Comparison of ENCODE assay signal across 20 cellular contexts in genomic region chr3:10995871-10996270, GRCh38. TPM values are rescaled to one million over a fixed set of nuclear protein-coding genes. Genes with fewer than 3 reads are reported as not detected.
DNase-seq lines count a peak whose midpoint lies in the region; ATAC-seq, FAIRE-seq and TF ChIP-seq lines count a peak whose summit lies in the region.
"Had no signal": no experiment of that assay in that cellular context is flagged by ENCODE, and none has a peak within 500 bp of the region (broad histone marks: within the 10 kb centered on the region; RNA-seq: fewer than 3 reads in every experiment).

No MANE protein-coding gene starts in this region.

- CTCF ChIA-PET in HepG2 (lab: Yijun Ruan, JAX; ENCODE audit: low intra/inter-chr PET ratio, low total read pairs), result no interaction called here

- H2AFZ ChIP-seq in HepG2 (ENCODE audit: low read length), result no peak overlapping the region
- H2AFZ ChIP-seq in neural progenitor cell (replicated peaks), result no peak overlapping the region

- intact Hi-C loops in HepG2 (cut with micrococcal nuclease; ENCODE audit: unreplicated experiment), result no loop called here

- H3K27ac ChIP-seq in liver (ENCODE audit: low read depth in 1 of 2, low read length in 2 of 2), result peak overlapping the region; percentile 66 to 98
- no peak overlapping the region for H3K27ac ChIP-seq in HepG2 (ENCODE audit: extremely low read length, insufficient read depth, low read length)
- peak overlapping the region; percentile 96 for H3K27ac ChIP-seq in layer of hippocampus (ENCODE audit: low read depth, low read length)
- H3K27ac ChIP-seq in neural progenitor cell, result no peak overlapping the region
- peak overlapping the region; percentile 92 for H3K27ac ChIP-seq in temporal lobe (ENCODE audit: low read depth, low read length)
- H3K27ac ChIP-seq: 22Rv1, A549, BLaER1, HL-60 had no signal

- no peak for FAIRE-seq in HepG2 (lab: Jason Lieb, UNC)
- FAIRE-seq: A549 had no signal

- H3K27me3 Mint-ChIP-seq in neural progenitor cell (ENCODE audit: insufficient read depth, low read depth) (peaks cover 52% of the 10 kb centered on the region), type B pancreatic cell (peaks cover 88% of the 10 kb centered on the region)

- TF ChIP-seq POLR2A in HepG2 (IDR thresholded peaks at IDR 0.05; ENCODE audit: insufficient read depth in 1 of 2, low read depth in 2 of 2, low read length in 2 of 2), result no peak

- in situ Hi-C loops in HepG2 (cut with HindIII; ENCODE audit: extremely low pct_ligation_motif_present, low pct_unique_long_range_greater_than_20kb), result no loop called here

- H3K4me3 Mint-ChIP-seq in neural progenitor cell (no peak overlapping the region), type B pancreatic cell (no peak overlapping the region)
- H3K4me3 Mint-ChIP-seq: CD4-positive, alpha-beta memory T cell; HFFc6 had no signal

- 38% methylated on average over 8 of the region's 8 CpGs for WGBS in liver
- WGBS in HepG2 (ENCODE audit: low lambda C conversion rate), result 27% methylated on average over 5 of the region's 8 CpGs

- H3K27me3 ChIP-seq in liver (ENCODE audit: control insufficient read depth in 4 of 4, insufficient read depth in 4 of 4, low read length in 3 of 4), result no peaks in the 10 kb centered on the region
- H3K27me3 ChIP-seq in HepG2 (ENCODE audit: control insufficient read depth in 1 of 2, insufficient read depth in 2 of 2, low read length in 2 of 2), result peaks cover 3 to 29% of the 10 kb centered on the region in 2 experiments; a peak in 3 of 5 replicates
- peaks cover 4% of the 10 kb centered on the region for H3K27me3 ChIP-seq in layer of hippocampus (ENCODE audit: control insufficient read depth, insufficient read depth, low read length)
- peaks cover 80% of the 10 kb centered on the region for H3K27me3 ChIP-seq in neural progenitor cell

- no peak overlapping the region for H3K4me2 ChIP-seq in HepG2 (ENCODE audit: low read depth, low read length)
- no peak overlapping the region for H3K4me2 ChIP-seq in neural progenitor cell
- H3K4me2 ChIP-seq: A549, BLaER1 had no signal

- H4K20me1 ChIP-seq in HepG2 (ENCODE audit: insufficient read depth, low read length), result no peaks in the 10 kb centered on the region
- no peaks in the 10 kb centered on the region for H4K20me1 ChIP-seq in neural progenitor cell (ENCODE audit: low read depth)

- POLR2A ChIA-PET in HepG2 (lab: Yijun Ruan, JAX), result no interaction called here

- no peak for TF ChIP-seq RAD21 in liver (IDR thresholded peaks at IDR 0.05)
- TF ChIP-seq RAD21 in HepG2 (CRISPR knock-in tag; IDR thresholded peaks at IDR 0.05), result no peak

- H3K4me1 Mint-ChIP-seq in neural progenitor cell (peaks cover 16% of the 10 kb centered on the region), type B pancreatic cell (ENCODE audit: unreplicated experiment) (no peaks in the 10 kb centered on the region)

- H3K36me3 Mint-ChIP-seq in neural progenitor cell, result no peaks in the 10 kb centered on the region
- no peaks in the 10 kb centered on the region for H3K36me3 Mint-ChIP-seq in type B pancreatic cell
- H3K36me3 Mint-ChIP-seq: CD4-positive, alpha-beta memory T cell had no signal

- H3K9ac ChIP-seq in liver (ENCODE audit: low read depth in 1 of 2, low read length in 2 of 2) (no peak overlapping the region), HepG2 (ENCODE audit: insufficient read depth, low read depth, low read length) (no peak overlapping the region), neural progenitor cell (no peak overlapping the region)
- H3K9ac ChIP-seq: BLaER1 had no signal

- H3K79me2 ChIP-seq in HepG2 (ENCODE audit: insufficient read depth, low read length) (no peaks in the 10 kb centered on the region), neural progenitor cell (ENCODE audit: low read depth) (no peaks in the 10 kb centered on the region)

- H3K9me3 Mint-ChIP-seq in neural progenitor cell (no peaks in the 10 kb centered on the region), type B pancreatic cell (no peaks in the 10 kb centered on the region)
- H3K9me3 Mint-ChIP-seq: CD4-positive, alpha-beta memory T cell; HFFc6 had no signal

- H3K27ac Mint-ChIP-seq in neural progenitor cell (peak overlapping the region; percentile 33), type B pancreatic cell (no peak overlapping the region)
- H3K27ac Mint-ChIP-seq: CD14-positive monocyte; CD4-positive, alpha-beta memory T cell; HFFc6 had no signal

- no peak for ATAC-seq in HepG2
- ATAC-seq: A549, HCT116 had no signal

- TF ChIP-seq EP300 in HepG2 (IDR thresholded peaks at IDR 0.05; ENCODE audit: low read depth in 2 of 2, low read length in 2 of 2) (no peak), HepG2 (CRISPR knock-in tag; IDR thresholded peaks at IDR 0.05; ENCODE audit: borderline replicate concordance) (no peak)

- DNase-seq in HepG2 (ENCODE audit: low spot score) (no peak), neural progenitor cell (ENCODE audit: low spot score) (no peak), SIG-M5 treated with dmso at 0.1 percent for 504 hours (lab: John Stamatoyannopoulos, UW; ENCODE audit: unreplicated experiment) (no peak), type B pancreatic cell (ENCODE audit: extremely low spot score, unreplicated experiment) (no peak), MV-4-11 (lab: John Stamatoyannopoulos, UW) (no peak)
- DNase-seq: CD4-positive, alpha-beta memory T cell; GF-D8; GOT3; H7; HFFc6 had no signal

- TF ChIP-seq CTCF in liver (IDR thresholded peaks at IDR 0.05; ENCODE audit: low read depth, low read length, missing input control) (no peak), HepG2 (CRISPR knock-in tag; IDR thresholded peaks at IDR 0.05) (no peak), neural progenitor cell (IDR thresholded peaks at IDR 0.05) (no peak), type B pancreatic cell (conservative IDR thresholded peaks at IDR 0.05) (no peak)

- peaks cover 4% of the 10 kb centered on the region for H3F3A ChIP-seq in neural progenitor cell (ENCODE audit: low read depth)

- BruUV-seq in HepG2 (replicated peaks; lab: Mats Ljungman, UMichigan), result no TSS peak

- H3K36me3 ChIP-seq in liver (ENCODE audit: control insufficient read depth in 4 of 4, insufficient read depth in 3 of 4, low read depth in 1 of 4, low read length in 3 of 4), result no peaks in the 10 kb centered on the region
- no peaks in the 10 kb centered on the region for H3K36me3 ChIP-seq in HepG2 (replicated peaks in 1 of 2; ENCODE audit: control insufficient read depth in 1 of 2, insufficient read depth in 2 of 2, low read length in 2 of 2)
- no peaks in the 10 kb centered on the region for H3K36me3 ChIP-seq in neural progenitor cell
- H3K36me3 ChIP-seq: BLaER1 had no signal

- H3K4me3 ChIP-seq in liver (ENCODE audit: low read depth in 1 of 3, low read length in 3 of 3), result no peak overlapping the region
- H3K4me3 ChIP-seq in HepG2 (replicated peaks in 1 of 3; ENCODE audit: insufficient read depth in 1 of 3, low read depth in 2 of 3, low read length in 3 of 3), result no peak overlapping the region
- no peak overlapping the region for H3K4me3 ChIP-seq in neural progenitor cell
- H3K4me3 ChIP-seq: A549, BLaER1 had no signal

- H3K4me1 ChIP-seq in liver (ENCODE audit: control insufficient read depth in 4 of 4, insufficient read depth in 4 of 4, low read length in 3 of 4) (peaks cover 14 to 75% (median 69%) of the 10 kb centered on the region in 4 donors), HepG2 (ENCODE audit: insufficient read depth, low read length) (peaks cover 17% of the 10 kb centered on the region), neural progenitor cell (peaks cover 4% of the 10 kb centered on the region)

- H3K9me3 ChIP-seq in liver (ENCODE audit: control insufficient read depth in 4 of 4, low read length in 3 of 4), result no peaks in the 10 kb centered on the region
- H3K9me3 ChIP-seq in HepG2 (ENCODE audit: low read length), result no peaks in the 10 kb centered on the region
- no peaks in the 10 kb centered on the region for H3K9me3 ChIP-seq in neural progenitor cell (ENCODE audit: low read depth)
- H3K9me3 ChIP-seq: A549, BLaER1 had no signal

TF ChIP-seq in liver, 16 proteins besides CTCF, POLR2A, EP300 and RAD21 (continues in another document):
- TF ChIP-seq HNF4A (conservative IDR thresholded peaks at IDR 0.05), result no peak
- TF ChIP-seq NR2F2 (IDR thresholded peaks at IDR 0.05), result no peak
- TF ChIP-seq YY1 (IDR thresholded peaks at IDR 0.05), result no peak
- TF ChIP-seq GABPA (IDR thresholded peaks at IDR 0.05 in 1 of 2, conservative IDR thresholded peaks at IDR 0.05 in 1 of 2), result no peak

TF ChIP-seq in HepG2, 621 proteins besides CTCF, POLR2A, EP300 and RAD21 (continues in another document):
- no peak for TF ChIP-seq TAF1 (CRISPR knock-in tag; IDR thresholded peaks at IDR 0.05)
- TF ChIP-seq ATF3 (CRISPR knock-in tag; IDR thresholded peaks at IDR 0.05), result no peak

RNA-seq across cellular contexts. Expression of gene SLC6A1, which starts 3.3 kb away (rescaled TPM):
- 10 to 100 TPM; 26.2 to 71.9 TPM for total RNA-seq in liver
- polyA plus RNA-seq in liver, result 10 to 100 TPM; 16.0 to 41.4 TPM
- not detected in 2 replicates for total RNA-seq in HepG2 (2016; rRNA removed; fragmentation: Illumina TruSeq; extraction: Trizol)
- total RNA-seq in HepG2 (2016; cell fraction: cytosol; rRNA removed; fragmentation: Illumina TruSeq; extraction: Trizol; ENCODE audit: low read depth), result not detected in 2 replicates
- total RNA-seq in HepG2 (2016; cell fraction: insoluble cytoplasmic fraction; rRNA removed; fragmentation: Illumina TruSeq; extraction: Trizol), result not detected in 2 replicates
- not detected in 2 replicates for total RNA-seq in HepG2 (2016; cell fraction: membrane; rRNA removed; fragmentation: Illumina TruSeq; extraction: Trizol)
- total RNA-seq in HepG2 (2016; cell fraction: nucleus; rRNA removed; fragmentation: Illumina TruSeq; extraction: Trizol), result not detected in 2 replicates
- polyA plus RNA-seq in HepG2 (2011; rRNA removed), result 0.04 TPM in 1 of 2 replicates, not detected in the other
- not detected in 2 replicates for polyA plus RNA-seq in HepG2 (2011; cell fraction: cytosol; rRNA removed)
- polyA plus RNA-seq in HepG2 (2011; cell fraction: nucleus; rRNA removed), result 0.03 and 0.05 TPM in 2 replicates
- 0.07 TPM in 1 of 2 replicates, not detected in the other for polyA plus RNA-seq in HepG2 (2012)
- not detected in 2 replicates for polyA plus RNA-seq in HepG2 (2016; cell fraction: cytosol; fragmentation: Illumina TruSeq; extraction: Trizol; ENCODE audit: low read depth)
- polyA plus RNA-seq in HepG2 (2016; cell fraction: insoluble cytoplasmic fraction; fragmentation: Illumina TruSeq; extraction: Trizol; ENCODE audit: low read depth), result not detected in 2 replicates
- not detected in 2 replicates for polyA plus RNA-seq in HepG2 (2016; cell fraction: membrane; fragmentation: Illumina TruSeq; extraction: Trizol; ENCODE audit: low read depth)
- not detected in 2 replicates for polyA plus RNA-seq in HepG2 (2016; cell fraction: nucleus; fragmentation: Illumina TruSeq; extraction: Trizol; ENCODE audit: insufficient read depth, low read depth)
- polyA minus RNA-seq in HepG2 (2011; rRNA and poly(A)+ RNA removed; ENCODE audit: low replicate concordance), result not detected in 2 replicates
- not detected in 2 replicates for polyA minus RNA-seq in HepG2 (2011; cell fraction: cytosol; rRNA and poly(A)+ RNA removed)
- polyA minus RNA-seq in HepG2 (2011; cell fraction: nucleus; rRNA and poly(A)+ RNA removed), result not detected in 2 replicates
- total RNA-seq in neural progenitor cell (ENCODE audit: low replicate concordance), result 0.52 and 0.77 TPM in 2 replicates
- total RNA-seq in temporal lobe, result 54.6 TPM
- total RNA-seq in type B pancreatic cell (ENCODE audit: low replicate concordance), result 0.43 and 6.3 TPM in 2 replicates
- total RNA-seq: CD4-positive, alpha-beta memory T cell; HFFc6; HT1080 had no signal
- polyA plus RNA-seq: A549; CD14-positive monocyte; CD4-positive, alpha-beta memory T cell had no signal

Comparison
In these comparisons a context has a peak if more than half of its experiments do, and no peak if none do; other contexts are left out.
1. H3K27ac ChIP-seq: peak in liver (2 of 2), layer of hippocampus (single experiment) and temporal lobe (single experiment); none in HepG2 (single experiment) and neural progenitor cell (single experiment).